8 cellular contexts compared by ENCODE assay signal in genomic region chr1:12433323-12434053, GRCh38.
DNase-seq lines count a peak whose midpoint lies in the region; ATAC-seq, FAIRE-seq and TF ChIP-seq lines count a peak whose summit lies in the region.

No MANE protein-coding gene starts in this region.

- H3K4me1 ChIP-seq in DND-41 (ENCODE audit: insufficient read depth, low read length) (peaks cover 52% of the 10 kb centered on the region), SK-N-SH (ENCODE audit: control insufficient read depth in 1 of 2, insufficient read depth in 2 of 2, low read depth in 1 of 2, low read length in 1 of 2) (peaks cover 20 to 27% of the 10 kb centered on the region in 2 experiments; a peak in 3 of 4 replicates), pancreas (peaks cover 14 to 26% (median 25%) of the 10 kb centered on the region in 3 donors)

- WGBS in SK-N-SH (ENCODE audit: low lambda C conversion rate): 46% methylated on average over 8 of the region's 12 CpGs
- 23% methylated on average over 12 of the region's 12 CpGs for WGBS in pancreas, 2 donors

- DNase-seq in DND-41 (peak; percentile 38), SK-N-SH (peak; percentile 42), fibroblast of the aortic adventitia (ENCODE audit: low read depth) (peak; percentile 72), pancreas (peak in 5 of 6 donors; percentile 33 to 61 (median 37)), GM20000 (ENCODE audit: low spot score) (no peak), DMS53 treated with DMSO at 0.1 percent for 48 hours (lab: John Stamatoyannopoulos, UW; ENCODE audit: unreplicated experiment) (no peak)

- TF ChIP-seq EP300 in SK-N-SH (IDR thresholded peaks at IDR 0.05; ENCODE audit: borderline replicate concordance in 1 of 2, low read depth in 1 of 2, low read length in 1 of 2): no peak

- ATAC-seq in DND-41 (ENCODE audit: insufficient read depth, low read depth) (peak; percentile 53), pancreas (peak; percentile 54 to 82 (median 80)), HG02798 (IDR thresholded peaks at IDR 0.05; ENCODE audit: poor library complexity, unreplicated experiment) (no peak), HG02870 (IDR thresholded peaks at IDR 0.05; ENCODE audit: unreplicated experiment) (no peak)

- peak overlapping the region; percentile 34 for H3K9ac ChIP-seq in DND-41 (ENCODE audit: low read depth, low read length)
- no peak overlapping the region for H3K9ac ChIP-seq in SK-N-SH

- no peak for TF ChIP-seq RAD21 in SK-N-SH (IDR thresholded peaks at IDR 0.05; ENCODE audit: low read length)

- H3K27me3 ChIP-seq in DND-41 (ENCODE audit: insufficient read depth, low read length, poor library complexity) (no peaks in the 10 kb centered on the region), SK-N-SH (ENCODE audit: insufficient read depth) (no peaks in the 10 kb centered on the region), pancreas (no peaks in the 10 kb centered on the region)

- TF ChIP-seq CTCF in DND-41 (IDR thresholded peaks at IDR 0.05; ENCODE audit: borderline replicate concordance, extremely low read depth, low read length, poor library complexity, severe bottlenecking) (no peak), SK-N-SH (IDR thresholded peaks at IDR 0.05) (no peak), fibroblast of the aortic adventitia (IDR thresholded peaks at IDR 0.05; ENCODE audit: insufficient read depth, low read length) (no peak), pancreas (IDR thresholded peaks at IDR 0.05) (no peak), GM20000 (IDR thresholded peaks at IDR 0.05; ENCODE audit: extremely low read depth, missing control alignments) (no peak)

- no peaks in the 10 kb centered on the region for H3F3A ChIP-seq in SK-N-SH (replicated peaks; ENCODE audit: insufficient read depth)

- H4K20me1 ChIP-seq in DND-41 (ENCODE audit: insufficient read depth, low read length) (no peaks in the 10 kb centered on the region), SK-N-SH (ENCODE audit: insufficient read depth) (no peaks in the 10 kb centered on the region)

- H3K4me3 ChIP-seq in DND-41 (ENCODE audit: low read depth in 1 of 2, low read length in 2 of 2) (peak overlapping the region in 1 of 2 experiments; percentile 39; a peak in 2 of 4 replicates), SK-N-SH (ENCODE audit: low read depth in 2 of 2, low read length in 1 of 2) (no peak overlapping the region), fibroblast of the aortic adventitia (ENCODE audit: low read depth, low read length) (no peak overlapping the region), pancreas (no peak overlapping the region)

- peak overlapping the region; percentile 85 for H3K27ac ChIP-seq in DND-41 (ENCODE audit: low read length)
- H3K27ac ChIP-seq in SK-N-SH (ENCODE audit: low read depth in 2 of 2, low read length in 1 of 2): peak overlapping the region in 1 of 2 experiments; percentile 66; a peak in 2 of 4 replicates
- peak overlapping the region in 3 of 4 donors; percentile 9 to 50 (median 23) for H3K27ac ChIP-seq in pancreas

- H3K4me2 ChIP-seq in DND-41 (ENCODE audit: insufficient read depth, low read length) (peak overlapping the region; percentile 57), SK-N-SH (no peak overlapping the region)

- H3K36me3 ChIP-seq in DND-41 (ENCODE audit: insufficient read depth, low read length) (no peaks in the 10 kb centered on the region; the same call in 1 of the 2 replicates), SK-N-SH (replicated peaks in 1 of 2; ENCODE audit: control insufficient read depth in 1 of 2, insufficient read depth in 2 of 2, low read length in 1 of 2) (peaks cover 0 to 11% of the 10 kb centered on the region in 2 experiments), pancreas (no peaks in the 10 kb centered on the region)

- H3K9me3 ChIP-seq in DND-41 (ENCODE audit: insufficient read depth, low read length, severe bottlenecking) (no peaks in the 10 kb centered on the region), SK-N-SH (no peaks in the 10 kb centered on the region), pancreas (no peaks in the 10 kb centered on the region)

- H3K79me2 ChIP-seq in DND-41 (ENCODE audit: insufficient read depth, low read length) (no peaks in the 10 kb centered on the region), SK-N-SH (ENCODE audit: insufficient read depth) (no peaks in the 10 kb centered on the region)

- CTCF ChIA-PET in SK-N-SH (lab: Yijun Ruan, JAX): interaction anchor here (1.1 to 1.2 kb wide), 3 partner anchors 17 to 309 kb away, joined by 3 read pairs; no protein-coding TSS in a partner anchor

- H3K9me2 ChIP-seq in SK-N-SH: no peaks in the 10 kb centered on the region

- intact Hi-C loops in pancreas (cut with DNase I): no loop called here

- no peak for FAIRE-seq in pancreas (lab: Jason Lieb, UNC)

- POLR2A ChIA-PET in SK-N-SH (lab: Yijun Ruan, JAX): interaction anchor here (1.2 kb wide), 1 partner anchor 162 kb away, joined by 4 read pairs; no protein-coding TSS in a partner anchor

- H2AFZ ChIP-seq in DND-41 (ENCODE audit: low read depth, low read length) (no peak overlapping the region), SK-N-SH (ENCODE audit: low read depth) (no peak overlapping the region)

TF ChIP-seq in SK-N-SH, 30 proteins besides CTCF, POLR2A, EP300 and RAD21:
- peak; percentile 10; the same call in 1 of the 2 replicates for TF ChIP-seq SMC3 (IDR thresholded peaks at IDR 0.05; ENCODE audit: low read depth, low read length)
- no peak for TF ChIP-seq FOXM1 (IDR thresholded peaks at IDR 0.05; ENCODE audit: low read depth)
- peak; percentile 42; the same call in 1 of the 2 replicates for TF ChIP-seq GATA2 (CRISPR knock-in tag; IDR thresholded peaks at IDR 0.05)
- TF ChIP-seq RCOR1 (IDR thresholded peaks at IDR 0.05; ENCODE audit: low read length): 0 out of 2 replicates have a peak, but pooled peaks have one; percentile 9
- peak; percentile 81 for TF ChIP-seq RXRA (IDR thresholded peaks at IDR 0.05; ENCODE audit: borderline replicate concordance, low read depth)
- TF ChIP-seq PBX3 (IDR thresholded peaks at IDR 0.05): no peak

Comparison
In these comparisons a context has a peak if more than half of its experiments do, and no peak if none do; other contexts are left out.
1. ATAC-seq: peak in DND-41 (single experiment) and pancreas (4 of 4); none in HG02798 (single experiment) and HG02870 (single experiment).
2. DNase-seq: peak in DND-41 (single experiment), SK-N-SH (single experiment), fibroblast of the aortic adventitia (single experiment) and pancreas (5 of 6); none in GM20000 (single experiment) and DMS53 treated with DMSO at 0.1 percent for 48 hours (single experiment).